22 cellular contexts compared by ENCODE assay signal in genomic region chr10:29761916-29762315, GRCh38.
A peak's percentile ranks its signal among the peaks of the same experiment; 100 is the strongest.
DNase-seq lines count a peak whose midpoint lies in the region; ATAC-seq, FAIRE-seq and TF ChIP-seq lines count a peak whose summit lies in the region.
"Had no signal": no experiment of that assay in that cellular context is flagged by ENCODE, and none has a peak within 500 bp of the region (broad histone marks: within the 10 kb centered on the region; RNA-seq: fewer than 3 reads in every experiment).

No MANE protein-coding gene starts in this region.

- H3K27ac ChIP-seq in HEK293 (ENCODE audit: extremely low read depth, low read depth, low read length) (no peak overlapping the region), H1 (ENCODE audit: low read depth, low read length) (no peak overlapping the region), upper lobe of right lung (no peak overlapping the region)
- H3K27ac ChIP-seq: HL-60, SJCRH30 had no signal

- no peak overlapping the region for H3K4me3 ChIP-seq in HEK293 (ENCODE audit: low read depth, low read length)
- no peak overlapping the region for H3K4me3 ChIP-seq in H1 (ENCODE audit: extremely low read depth in 1 of 4, insufficient read depth in 2 of 4, low read depth in 3 of 4, low read length in 4 of 4)
- H3K4me3 ChIP-seq in upper lobe of right lung = no peak overlapping the region
- H3K4me3 ChIP-seq: SJCRH30 had no signal

- no peaks in the 10 kb centered on the region for H3K79me2 ChIP-seq in H1 (ENCODE audit: control insufficient read depth in 1 of 2, insufficient read depth in 2 of 2, low read length in 2 of 2)

- no peak overlapping the region for H2BK15ac ChIP-seq in H1 (ENCODE audit: low read length)

- no peak overlapping the region for H3K14ac ChIP-seq in H1 (ENCODE audit: insufficient read length)

- H3K23ac ChIP-seq in H1 (ENCODE audit: insufficient read length) = no peak overlapping the region

- H2BK5ac ChIP-seq in H1 (ENCODE audit: low read depth, low read length) = no peak overlapping the region

- no peak overlapping the region for H3K4me2 ChIP-seq in H1 (ENCODE audit: insufficient read depth in 1 of 2, low read depth in 2 of 2, low read length in 2 of 2)

- 85% methylated on average over 5 of the region's 5 CpGs; no CpG with 5 or more reads in 1 of the 2 experiments for WGBS in H1 (ENCODE audit: extremely low coverage in 1 of 2, insufficient coverage in 1 of 2, insufficient read length in 1 of 2, insufficient replicate concordance in 2 of 2, low coverage in 1 of 2, low lambda C conversion rate in 2 of 2, missing lambda C conversion rate in 1 of 2), 2 experiments

- ATAC-seq in upper lobe of right lung = peak; percentile 51
- ATAC-seq in activated CD8-positive, alpha-beta memory T cell treated with anti-CD3 and anti-CD28 coated beads, Interleukin-2, amount 10 ng/mL, durations not matched to agents 7 days and 5 days = no peak
- ATAC-seq in GM21825 (IDR thresholded peaks at IDR 0.05; ENCODE audit: unreplicated experiment) = no peak

- H2AK5ac ChIP-seq in H1 (ENCODE audit: low read depth, low read length) = no peak overlapping the region

- POLR2A ChIA-PET in HEK293 (lab: Yijun Ruan, JAX) = no interaction called here
- POLR2A ChIA-PET in H1 (lab: Charles Lee; ENCODE audit: partially characterized antibody) = no interaction called here

- no peak overlapping the region for H2BK12ac ChIP-seq in H1 (ENCODE audit: low read depth, low read length)

- H4K5ac ChIP-seq in H1 (ENCODE audit: insufficient read length, low read depth, low read length) = no peak overlapping the region

- H3K9ac ChIP-seq in H1 (replicated peaks in 1 of 4; ENCODE audit: extremely low read depth in 1 of 4, low read depth in 3 of 4, low read length in 3 of 4) = no peak overlapping the region

- CTCF ChIA-PET in HEK293 (lab: Yijun Ruan, JAX) (no interaction called here), H1 (lab: Charles Lee; ENCODE audit: partially characterized antibody) (interaction anchor here (1.0 kb wide), 1 partner anchor 96 kb away, joined by 3 read pairs; no protein-coding TSS in a partner anchor)
- CTCF ChIA-PET in activated CD8-positive, alpha-beta memory T cell treated with anti-CD3 and anti-CD28 coated beads, Interleukin-2, amount 10 ng/mL, durations not matched to agents 7 days and 5 days (lab: Charles Lee) = no interaction called here

- no peak for TF ChIP-seq RAD21 in H1 (IDR thresholded peaks at IDR 0.05 in 1 of 2, conservative IDR thresholded peaks at IDR 0.05 in 1 of 2; ENCODE audit: low read depth in 2 of 2, low read length in 2 of 2)

- H3K9me3 Mint-ChIP-seq in activated CD8-positive, alpha-beta memory T cell treated with anti-CD3 and anti-CD28 coated beads, Interleukin-2, amount 10 ng/mL, durations not matched to agents 7 days and 5 days (ENCODE audit: low read depth) = no peaks in the 10 kb centered on the region

- no peak overlapping the region for H3K4ac ChIP-seq in H1 (replicated peaks; ENCODE audit: insufficient read length, low read depth, low read length)

- H3K23me2 ChIP-seq in H1 (ENCODE audit: low read depth, low read length) = no peaks in the 10 kb centered on the region

- no peaks in the 10 kb centered on the region for H3K27me3 Mint-ChIP-seq in activated CD8-positive, alpha-beta memory T cell treated with anti-CD3 and anti-CD28 coated beads, Interleukin-2, amount 10 ng/mL, durations not matched to agents 7 days and 5 days
- H3K27me3 Mint-ChIP-seq: B cell had no signal

- no peak overlapping the region for H2BK20ac ChIP-seq in H1 (ENCODE audit: low read length)

- TF ChIP-seq POLR2A in H1 (IDR thresholded peaks at IDR 0.05; ENCODE audit: control extremely low read depth in 1 of 2, low read depth in 2 of 2, low read length in 2 of 2) = no peak

- TF ChIP-seq EP300 in H1 (IDR thresholded peaks at IDR 0.05; ENCODE audit: borderline replicate concordance in 1 of 2, low read depth in 2 of 2, low read length in 2 of 2) = no peak

- H3K56ac ChIP-seq in H1 (replicated peaks; ENCODE audit: insufficient read length, low read depth, low read length) = no peak overlapping the region

- FAIRE-seq in H1 (lab: Jason Lieb, UNC) = no peak
- FAIRE-seq: GM12891, H54 had no signal

- H3K18ac ChIP-seq in H1 (ENCODE audit: extremely low read depth, low read length) = no peak overlapping the region; the same call in 1 of the 2 replicates

- no peak overlapping the region for H3K27ac Mint-ChIP-seq in activated CD8-positive, alpha-beta memory T cell treated with anti-CD3 and anti-CD28 coated beads, Interleukin-2, amount 10 ng/mL, durations not matched to agents 7 days and 5 days
- H3K27ac Mint-ChIP-seq: B cell; CD4-positive, CD25-positive, alpha-beta regulatory T cell had no signal

- H3K36me3 Mint-ChIP-seq in activated CD8-positive, alpha-beta memory T cell treated with anti-CD3 and anti-CD28 coated beads, Interleukin-2, amount 10 ng/mL, durations not matched to agents 7 days and 5 days = no peaks in the 10 kb centered on the region
- H3K36me3 Mint-ChIP-seq: CD4-positive, CD25-positive, alpha-beta regulatory T cell had no signal

- intact Hi-C loops in upper lobe of right lung (cut with DNase I) = no loop called here

- no peak for TF ChIP-seq CTCF in HEK293 (tag by site-specific recombination; IDR thresholded peaks at IDR 0.05)
- TF ChIP-seq CTCF in H1 (IDR thresholded peaks at IDR 0.05; ENCODE audit: control extremely low read depth in 1 of 3, insufficient read depth in 1 of 3, low read depth in 1 of 3, low read length in 3 of 3) = no peak
- no peak for TF ChIP-seq CTCF in upper lobe of right lung (IDR thresholded peaks at IDR 0.05)

- no peak overlapping the region for H4K8ac ChIP-seq in H1 (ENCODE audit: extremely low read depth, insufficient read depth, low read length)

- DNase-seq in DMS 273 treated with DMSO at 0.1 percent for 48 hours (lab: John Stamatoyannopoulos, UW) = peak; percentile 15
- DNase-seq in H1 (ENCODE audit: low read depth in 1 of 2, low spot score in 2 of 2) = no peak
- DNase-seq in upper lobe of right lung = no peak
- DNase-seq in activated CD8-positive, alpha-beta memory T cell treated with anti-CD3 and anti-CD28 coated beads, Interleukin-2, amount 10 ng/mL, durations not matched to agents 7 days and 5 days = no peak
- DNase-seq in NCI-H2196 treated with DMSO at 0.1 percent for 48 hours (lab: John Stamatoyannopoulos, UW; ENCODE audit: unreplicated experiment) = no peak
- DNase-seq: CD4-positive, CD25-positive, alpha-beta regulatory T cell; COR-L47; EL; IMR-90; MM.1S; NCI-H1092 treated with DMSO at 0.1 percent for 48 hours; NCI-H146; NCI-H2029 treated with DMSO at 0.1 percent for 48 hours; NCI-H510A; NCI-H774 had no signal

- 0 out of 2 replicates have a peak overlapping the region, but pooled peaks have one; percentile 29 for H2AFZ ChIP-seq in H1 (ENCODE audit: low read length)

- H4K91ac ChIP-seq in H1 (replicated peaks; ENCODE audit: insufficient read length, low read length) = no peak overlapping the region

- H3K27me3 ChIP-seq in H1 (replicated peaks in 1 of 4; ENCODE audit: control insufficient read depth in 3 of 4, extremely low read depth in 1 of 4, insufficient read depth in 3 of 4, low read length in 3 of 4) (no peaks in the 10 kb centered on the region), upper lobe of right lung (no peaks in the 10 kb centered on the region)
- H3K27me3 ChIP-seq: SJCRH30 had no signal

- no peaks in the 10 kb centered on the region for H3K79me1 ChIP-seq in H1 (ENCODE audit: low read depth, low read length)

- no peaks in the 10 kb centered on the region for H4K20me1 ChIP-seq in H1 (replicated peaks in 1 of 2; ENCODE audit: control insufficient read depth in 1 of 2, insufficient read depth in 2 of 2, low read length in 2 of 2)

- no peaks in the 10 kb centered on the region for H3K36me3 ChIP-seq in HEK293 (ENCODE audit: control insufficient read depth in 2 of 2, insufficient read depth in 1 of 2, low read length in 2 of 2)
- H3K36me3 ChIP-seq in H1 (ENCODE audit: control insufficient read depth in 2 of 4, insufficient read depth in 4 of 4, low read length in 3 of 4) = no peaks in the 10 kb centered on the region
- H3K36me3 ChIP-seq in upper lobe of right lung = no peaks in the 10 kb centered on the region
- H3K36me3 ChIP-seq: SJCRH30 had no signal

- no peak overlapping the region for H3K4me3 Mint-ChIP-seq in activated CD8-positive, alpha-beta memory T cell treated with anti-CD3 and anti-CD28 coated beads, Interleukin-2, amount 10 ng/mL, durations not matched to agents 7 days and 5 days
- H3K4me3 Mint-ChIP-seq: B cell; CD4-positive, CD25-positive, alpha-beta regulatory T cell had no signal

- H3K4me1 Mint-ChIP-seq in activated CD8-positive, alpha-beta memory T cell treated with anti-CD3 and anti-CD28 coated beads, Interleukin-2, amount 10 ng/mL, durations not matched to agents 7 days and 5 days = no peaks in the 10 kb centered on the region
- H3K4me1 Mint-ChIP-seq: B cell; CD4-positive, CD25-positive, alpha-beta regulatory T cell had no signal

- H2BK120ac ChIP-seq in H1 (replicated peaks; ENCODE audit: low read depth, low read length) = no peak overlapping the region

- peaks cover 2% of the 10 kb centered on the region; the same call in 1 of the 2 replicates for H3K4me1 ChIP-seq in HEK293 (ENCODE audit: control insufficient read depth, insufficient read depth, low read length)
- H3K4me1 ChIP-seq in H1 (replicated peaks in 1 of 4; ENCODE audit: control insufficient read depth in 3 of 4, insufficient read depth in 4 of 4, low read length in 3 of 4) = no peaks in the 10 kb centered on the region
- peaks cover 9% of the 10 kb centered on the region for H3K4me1 ChIP-seq in upper lobe of right lung

- H3K9me3 ChIP-seq in HEK293 (ENCODE audit: control insufficient read depth, insufficient read depth, low read depth, low read length) (no peaks in the 10 kb centered on the region), H1 (ENCODE audit: insufficient read depth in 2 of 2, low read depth in 1 of 2, low read length in 1 of 2) (no peaks in the 10 kb centered on the region), upper lobe of right lung (no peaks in the 10 kb centered on the region)
- H3K9me3 ChIP-seq: SJCRH30 had no signal

TF ChIP-seq in HEK293, 187 proteins besides CTCF, POLR2A, EP300 and RAD21 (continues in another document):
- no peak for TF ChIP-seq ZNF48 (tag by site-specific recombination; IDR thresholded peaks at IDR 0.05)
- TF ChIP-seq SP7 (tag by site-specific recombination; IDR thresholded peaks at IDR 0.05) = no peak
- TF ChIP-seq ZNF560 (tag by site-specific recombination; IDR thresholded peaks at IDR 0.05; ENCODE audit: borderline replicate concordance) = no peak
- TF ChIP-seq ZNF146 (tag by site-specific recombination; IDR thresholded peaks at IDR 0.05) = no peak

TF ChIP-seq in H1, 55 proteins besides CTCF, POLR2A, EP300 and RAD21 (continues in another document):
- TF ChIP-seq PHF8 (conservative IDR thresholded peaks at IDR 0.05; ENCODE audit: low read depth, low read length) (no peak), SP2 (IDR thresholded peaks at IDR 0.05; ENCODE audit: low read length) (no peak), CBX8 (IDR thresholded peaks at IDR 0.05; ENCODE audit: borderline replicate concordance, low read depth, low read length) (no peak), HDAC2 (IDR thresholded peaks at IDR 0.05; ENCODE audit: borderline replicate concordance in 1 of 2, low read depth in 2 of 2, low read length in 2 of 2) (no peak), TCF12 (IDR thresholded peaks at IDR 0.05; ENCODE audit: low read depth, low read length) (no peak), CHD1 (IDR thresholded peaks at IDR 0.05; ENCODE audit: low read depth, low read length) (no peak), TAF7 (optimal IDR thresholded peaks at IDR 0.05; ENCODE audit: borderline replicate concordance, low read depth, low read length) (no peak)
